Comparison of ENCODE assay signal across 2 cellular contexts in the genomic region with DNA sequence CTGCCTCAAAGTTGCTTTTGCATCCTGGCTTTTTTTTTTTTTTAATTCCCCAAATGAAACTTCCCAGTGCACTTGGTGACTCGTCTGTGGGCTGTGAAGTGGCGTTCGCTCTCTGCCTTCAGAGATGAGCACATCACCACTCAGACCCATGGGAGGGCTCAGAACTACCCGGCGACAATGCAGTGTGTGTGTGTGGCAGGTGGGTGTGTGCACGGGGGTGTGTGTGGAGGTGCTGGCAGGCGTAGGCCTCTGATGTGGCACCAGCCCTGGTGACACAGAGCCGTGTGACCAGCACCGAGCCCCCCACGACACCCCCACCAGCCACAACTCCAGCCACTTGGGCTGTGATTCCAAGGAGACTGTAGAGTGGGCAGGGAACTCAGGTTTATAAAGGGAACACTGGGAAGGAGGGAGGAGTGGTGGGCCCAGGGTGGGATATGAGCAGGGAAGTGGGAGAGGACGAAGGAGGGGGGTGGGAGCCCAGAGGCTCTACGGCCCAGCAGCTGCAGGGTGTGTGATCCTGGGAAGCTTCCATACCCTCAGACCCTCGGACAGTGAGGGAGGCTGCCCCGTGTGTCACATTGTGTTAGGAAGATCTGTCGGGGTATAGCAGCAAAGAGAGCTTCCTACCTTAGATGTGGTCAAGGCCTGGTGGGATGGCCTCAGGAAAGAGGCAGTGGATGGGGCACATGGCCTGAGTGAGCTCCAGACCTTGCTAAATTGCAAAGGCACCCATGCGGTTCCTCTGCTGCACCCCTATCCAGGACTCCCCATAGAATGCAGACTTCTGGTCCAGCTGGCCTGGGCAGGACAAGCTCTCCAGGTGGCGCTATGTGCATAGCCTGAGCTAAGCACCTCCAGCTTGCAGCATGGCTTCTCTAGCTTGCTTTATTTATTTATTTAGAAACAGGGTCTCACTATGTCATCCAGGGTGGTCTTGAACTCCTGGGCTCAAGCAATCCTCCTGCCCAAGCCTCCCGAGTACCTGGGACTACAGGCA.
TF ChIP-seq lines count a peak whose summit lies in the region.

No MANE protein-coding gene starts in this region.

TF ChIP-seq in Ishikawa, 13 proteins besides CTCF, POLR2A, EP300 and RAD21 (continued from another document):
- TF ChIP-seq CREB1 (IDR thresholded peaks at IDR 0.05; ENCODE audit: low read depth): no peak
- no peak for TF ChIP-seq TCF12 (IDR thresholded peaks at IDR 0.05; ENCODE audit: low read depth)
- TF ChIP-seq, protein P1, sequence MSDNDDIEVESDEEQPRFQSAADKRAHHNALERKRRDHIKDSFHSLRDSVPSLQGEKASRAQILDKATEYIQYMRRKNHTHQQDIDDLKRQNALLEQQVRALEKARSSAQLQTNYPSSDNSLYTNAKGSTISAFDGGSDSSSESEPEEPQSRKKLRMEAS (IDR thresholded peaks at IDR 0.05): no peak
- TF ChIP-seq EGR1 (IDR thresholded peaks at IDR 0.05): no peak
- no peak for TF ChIP-seq ZBTB7A (IDR thresholded peaks at IDR 0.05; ENCODE audit: low read depth)

TF ChIP-seq in K562, 482 proteins besides CTCF, POLR2A, EP300 and RAD21 (continued from another document):
- TF ChIP-seq, protein P2, sequence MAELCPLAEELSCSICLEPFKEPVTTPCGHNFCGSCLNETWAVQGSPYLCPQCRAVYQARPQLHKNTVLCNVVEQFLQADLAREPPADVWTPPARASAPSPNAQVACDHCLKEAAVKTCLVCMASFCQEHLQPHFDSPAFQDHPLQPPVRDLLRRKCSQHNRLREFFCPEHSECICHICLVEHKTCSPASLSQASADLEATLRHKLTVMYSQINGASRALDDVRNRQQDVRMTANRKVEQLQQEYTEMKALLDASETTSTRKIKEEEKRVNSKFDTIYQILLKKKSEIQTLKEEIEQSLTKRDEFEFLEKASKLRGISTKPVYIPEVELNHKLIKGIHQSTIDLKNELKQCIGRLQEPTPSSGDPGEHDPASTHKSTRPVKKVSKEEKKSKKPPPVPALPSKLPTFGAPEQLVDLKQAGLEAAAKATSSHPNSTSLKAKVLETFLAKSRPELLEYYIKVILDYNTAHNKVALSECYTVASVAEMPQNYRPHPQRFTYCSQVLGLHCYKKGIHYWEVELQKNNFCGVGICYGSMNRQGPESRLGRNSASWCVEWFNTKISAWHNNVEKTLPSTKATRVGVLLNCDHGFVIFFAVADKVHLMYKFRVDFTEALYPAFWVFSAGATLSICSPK (IDR thresholded peaks at IDR 0.05; ENCODE audit: borderline replicate concordance): no peak
- TF ChIP-seq SMC3 (conservative IDR thresholded peaks at IDR 0.05; ENCODE audit: insufficient read depth, low read depth, low read length): peak; percentile 35; the same call in 1 of the 2 replicates
